8 cellular contexts compared by ENCODE assay signal in genomic region chr12:89706551-89707348, GRCh38. TPM values are rescaled to one million over a fixed set of nuclear protein-coding genes. Genes with fewer than 3 reads are reported as not detected.
A peak's percentile ranks its signal among the peaks of the same experiment; 100 is the strongest.
DNase-seq lines count a peak whose midpoint lies in the region; ATAC-seq, FAIRE-seq and TF ChIP-seq lines count a peak whose summit lies in the region.

No MANE protein-coding gene starts in this region.

- no peak for ATAC-seq in HG03135 (IDR thresholded peaks at IDR 0.05; ENCODE audit: unreplicated experiment)
- no peak for ATAC-seq in GM19023 (IDR thresholded peaks at IDR 0.05; ENCODE audit: unreplicated experiment)

- TF ChIP-seq EP300 in esophagus muscularis mucosa (IDR thresholded peaks at IDR 0.05): no peak

- H3K4me2 ChIP-seq in osteoblast (ENCODE audit: insufficient read depth, low read length): peak overlapping the region; percentile 93

- H3K79me2 ChIP-seq in osteoblast (ENCODE audit: insufficient read depth, low read length): peaks cover 78% of the 10 kb centered on the region

- H3K9me3 ChIP-seq in esophagus muscularis mucosa (no peaks in the 10 kb centered on the region), osteoblast (ENCODE audit: low read depth, low read length) (no peaks in the 10 kb centered on the region)

- H3K27me3 ChIP-seq in esophagus muscularis mucosa (no peaks in the 10 kb centered on the region), osteoblast (ENCODE audit: insufficient read depth, low read length) (no peaks in the 10 kb centered on the region)

- H3K4me1 ChIP-seq in esophagus muscularis mucosa (peaks cover 13 to 38% (median 30%) of the 10 kb centered on the region in 4 donors), osteoblast (ENCODE audit: insufficient read depth, low read length) (peaks cover 34% of the 10 kb centered on the region)

- TF ChIP-seq POLR2A in H54 (IDR thresholded peaks at IDR 0.05; ENCODE audit: low read depth, low read length) (no peak), esophagus muscularis mucosa (IDR thresholded peaks at IDR 0.05; ENCODE audit: low read depth) (no peak)

- intact Hi-C loops in esophagus muscularis mucosa (cut with DNase I): loop anchor here (5.0 kb wide), 2 partner anchors 164 to 1564 kb away; partner anchors contain the start of genes CEP290 and TMTC3

- peaks cover 39% of the 10 kb centered on the region for H4K20me1 ChIP-seq in osteoblast (ENCODE audit: insufficient read depth, low read length)

- H3K4me3 ChIP-seq in esophagus muscularis mucosa: peak overlapping the region; percentile 72 to 97 (median 90)
- peak overlapping the region; percentile 94 for H3K4me3 ChIP-seq in osteoblast (ENCODE audit: insufficient read depth, low read length)

- H3K36me3 ChIP-seq in esophagus muscularis mucosa (no peaks in the 10 kb centered on the region), osteoblast (ENCODE audit: insufficient read depth, low read length) (no peaks in the 10 kb centered on the region)

- H2AFZ ChIP-seq in osteoblast (ENCODE audit: low read length): peak overlapping the region; percentile 43

- TF ChIP-seq CTCF in esophagus muscularis mucosa (IDR thresholded peaks at IDR 0.05): no peak
- TF ChIP-seq CTCF in osteoblast (IDR thresholded peaks at IDR 0.05; ENCODE audit: extremely low read depth, low read depth, low read length): no peak

- DNase-seq in Ammon's horn (ENCODE audit: low spot score) (peak; percentile 68), H54 (ENCODE audit: insufficient read length, low spot score) (no peak), SK-N-DZ (ENCODE audit: low spot score) (peak; percentile 32), esophagus muscularis mucosa (ENCODE audit: extremely low spot score) (no peak), osteoblast (ENCODE audit: insufficient read length, low spot score, missing footprints) (peak; percentile 73), iPS-NIHi7 (ENCODE audit: extremely low spot score) (no peak)

- peak; percentile 78 for FAIRE-seq in H54 (lab: Jason Lieb, UNC)

- H3K27ac ChIP-seq in esophagus muscularis mucosa (replicated peaks in 1 of 4): peak overlapping the region; percentile 95 to 99 (median 98)
- peak overlapping the region; percentile 97 for H3K27ac ChIP-seq in osteoblast (ENCODE audit: low read depth, low read length)

- WGBS in esophagus muscularis mucosa: 51% methylated on average over 13 of the region's 13 CpGs

RNA-seq across cellular contexts. Expression of gene ATP2B1, which starts 1.9 kb away (rescaled TPM):
- polyA plus RNA-seq in SK-N-DZ (2014; cell fraction: cytosol; rRNA removed): 45.9 and 49.5 TPM in 2 replicates
- 58.5 and 68.8 TPM in 2 replicates for polyA plus RNA-seq in SK-N-DZ (2014; cell fraction: nucleus; rRNA removed)
- 10 to 100 TPM; 16.0 to 36.9 (median 20.7) TPM for total RNA-seq in esophagus muscularis mucosa
- 89.3 and 99.9 TPM in 2 replicates for total RNA-seq in osteoblast

Comparison
In these comparisons a context has a peak if more than half of its experiments do, and no peak if none do; other contexts are left out.
1. DNase-seq: peak in Ammon's horn (single experiment), SK-N-DZ (single experiment) and osteoblast (single experiment); none in H54 (single experiment), esophagus muscularis mucosa (single experiment) and iPS-NIHi7 (single experiment).